Comparison of ENCODE assay signal across 16 cellular contexts in genomic region chr14:58752280-58752679, GRCh38.
A peak's percentile ranks its signal among the peaks of the same experiment; 100 is the strongest.
DNase-seq lines count a peak whose midpoint lies in the region; ATAC-seq and TF ChIP-seq lines count a peak whose summit lies in the region.
"Had no signal": no experiment of that assay in that cellular context is flagged by ENCODE, and none has a peak within 500 bp of the region (broad histone marks: within the 10 kb centered on the region; RNA-seq: fewer than 3 reads in every experiment).

No MANE protein-coding gene starts in this region.

- no peaks in the 10 kb centered on the region for H3K27me3 ChIP-seq in OCI-LY3 (ENCODE audit: low read depth, low read length)
- H3K27me3 ChIP-seq in dorsolateral prefrontal cortex = no peaks in the 10 kb centered on the region
- H3K27me3 ChIP-seq in muscle layer of duodenum (ENCODE audit: low read depth, low read length) = no peaks in the 10 kb centered on the region
- H3K27me3 ChIP-seq in thoracic aorta (replicated peaks; ENCODE audit: insufficient read depth) = no peaks in the 10 kb centered on the region
- H3K27me3 ChIP-seq: BE2C had no signal

- H3K79me2 ChIP-seq in OCI-LY3 (ENCODE audit: low read length) = no peaks in the 10 kb centered on the region

- DNase-seq in dorsolateral prefrontal cortex (no peak), thoracic aorta (ENCODE audit: low spot score) (no peak), EL (no peak), T-helper 9 cell (no peak), activated gamma-delta T cell treated with Interleukin-2 at 50 U/mL for 16 hours (no peak), islet precursor cell (no peak)
- DNase-seq: activated CD8-positive, alpha-beta T cell treated with anti-CD3 and anti-CD28 coated beads, Interleukin-2, amount 10 ng/mL, durations not matched to agents 7 days and 5 days; amniotic stem cell; Karpas-422; NCI-H1417 treated with DMSO at 0.1 percent for 48 hours; T-cell had no signal

- no peak for ATAC-seq in thoracic aorta (ENCODE audit: insufficient number of reproducible peaks, low FRiP score, low read depth)
- ATAC-seq: activated CD8-positive, alpha-beta T cell treated with anti-CD3 and anti-CD28 coated beads, Interleukin-2, amount 10 ng/mL, durations not matched to agents 7 days and 5 days; GM23338; T-cell had no signal

- peak overlapping the region; percentile 80 for H2AFZ ChIP-seq in OCI-LY3 (ENCODE audit: low read depth, low read length)
- H2AFZ ChIP-seq: GM23338 had no signal

- H3K36me3 ChIP-seq in OCI-LY3 (replicated peaks; ENCODE audit: low read depth, low read length) (no peaks in the 10 kb centered on the region), muscle layer of duodenum (ENCODE audit: control insufficient read depth in 1 of 2, insufficient read depth in 2 of 2, low read length in 2 of 2) (no peaks in the 10 kb centered on the region), thoracic aorta (no peaks in the 10 kb centered on the region)
- H3K36me3 ChIP-seq: BE2C had no signal

- no peaks in the 10 kb centered on the region for H4K20me1 ChIP-seq in OCI-LY3 (ENCODE audit: insufficient read depth, low read length)

- H3K9ac ChIP-seq in OCI-LY3 (ENCODE audit: low read length) = peak overlapping the region; percentile 59

- H3K27ac ChIP-seq in OCI-LY3 (ENCODE audit: low read length) (peak overlapping the region; percentile 74), dorsolateral prefrontal cortex (peak overlapping the region in 50 of 59 donors; percentile 2 to 83 (median 58)), muscle layer of duodenum (ENCODE audit: low read length) (peak overlapping the region; percentile 3), thoracic aorta (peak overlapping the region; percentile 41 to 53)

- H3K9me3 ChIP-seq in OCI-LY3 (ENCODE audit: insufficient read depth, low read length) (no peaks in the 10 kb centered on the region), muscle layer of duodenum (ENCODE audit: control insufficient read depth in 1 of 2, low read length in 2 of 2) (no peaks in the 10 kb centered on the region), thoracic aorta (no peaks in the 10 kb centered on the region)
- H3K9me3 ChIP-seq: BE2C, mucosa of descending colon had no signal

- peak overlapping the region; percentile 66 for H3K4me2 ChIP-seq in OCI-LY3 (ENCODE audit: low read length)
- H3K4me2 ChIP-seq: GM23338 had no signal

- intact Hi-C loops in dorsolateral prefrontal cortex (cut with DNase I) = loop anchor here in 1 of 2 donors (10.0 kb wide), 1 partner anchor 107 kb away; no protein-coding TSS in a partner anchor

- H3K4me1 ChIP-seq in OCI-LY3 (ENCODE audit: low read length) (peaks cover 41% of the 10 kb centered on the region), muscle layer of duodenum (ENCODE audit: control insufficient read depth in 1 of 2, insufficient read depth in 2 of 2, low read length in 2 of 2) (peaks cover 20 to 35% of the 10 kb centered on the region in 2 donors), thoracic aorta (ENCODE audit: control insufficient read depth in 1 of 2, low read depth in 2 of 2) (peaks cover 20 to 51% of the 10 kb centered on the region in 2 donors)

- TF ChIP-seq CTCF in OCI-LY3 (IDR thresholded peaks at IDR 0.05; ENCODE audit: low read depth, low read length) (no peak), dorsolateral prefrontal cortex (IDR thresholded peaks at IDR 0.05 in 54 of 56, conservative IDR thresholded peaks at IDR 0.05 in 2 of 56; ENCODE audit: low read depth in 1 of 56, partially characterized antibody in 56 of 56) (no peak), thoracic aorta (IDR thresholded peaks at IDR 0.05) (no peak)

- no peak overlapping the region for H3K4me3 ChIP-seq in OCI-LY3 (ENCODE audit: low read length)
- H3K4me3 ChIP-seq in dorsolateral prefrontal cortex = peak overlapping the region in 4 of 59 donors; percentile 4 to 19 (median 10)
- no peak overlapping the region for H3K4me3 ChIP-seq in muscle layer of duodenum (ENCODE audit: low read depth in 1 of 2, low read length in 2 of 2)
- H3K4me3 ChIP-seq in thoracic aorta = peak overlapping the region; percentile 54
- H3K4me3 ChIP-seq: GM23338, mucosa of descending colon had no signal

Comparison
In these comparisons a context has a peak if more than half of its experiments do, and no peak if none do; other contexts are left out.
1. H3K27ac ChIP-seq: peak in every context shown above with its lines; median percentile 74 in OCI-LY3; 58 in dorsolateral prefrontal cortex; 47 in thoracic aorta; 3 in muscle layer of duodenum.